In the genomic region with DNA sequence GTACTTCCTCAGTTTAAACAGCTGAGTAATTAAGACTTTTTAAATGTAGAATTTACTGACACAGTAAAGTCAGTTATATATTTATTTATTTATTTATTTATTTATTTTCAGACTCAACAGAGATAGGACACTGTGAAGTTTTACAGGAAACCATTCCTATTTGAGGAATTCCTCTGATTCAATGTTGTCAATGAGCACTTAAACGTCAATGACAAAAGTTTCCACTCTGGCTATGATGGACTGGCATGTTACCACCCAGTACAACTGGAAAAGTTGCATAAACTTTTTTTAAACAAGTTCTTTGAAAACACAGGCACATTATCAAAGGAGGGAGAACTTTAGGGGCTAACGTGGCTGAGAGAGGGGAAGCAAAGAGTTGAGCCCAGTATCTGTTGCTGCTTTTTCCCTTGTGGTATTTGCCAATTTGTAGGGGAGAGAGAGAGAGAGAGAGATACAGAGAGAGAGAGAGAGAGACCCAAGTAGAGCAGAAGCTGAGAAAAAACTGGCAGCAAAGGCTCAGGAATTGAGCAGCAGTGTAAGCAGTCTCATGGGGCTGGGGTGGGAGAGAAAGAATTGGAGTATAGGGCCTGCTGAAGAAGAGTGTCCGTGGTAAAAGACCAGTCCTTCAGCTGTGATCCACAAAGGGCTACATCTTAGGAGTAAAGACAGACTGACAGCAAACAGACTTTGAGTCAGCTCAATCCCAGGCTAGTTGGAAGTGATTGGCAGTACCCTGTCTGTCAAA, we compare ENCODE assay signal across 1 cellular context.
TF ChIP-seq lines count a peak whose summit lies in the region.

No MANE protein-coding gene starts in this region.

TF ChIP-seq in GM23338, 12 proteins besides CTCF, POLR2A, EP300 and RAD21:
- no peak for TF ChIP-seq STAT1 (IDR thresholded peaks at IDR 0.05; ENCODE audit: unreplicated experiment)
- no peak for TF ChIP-seq EZH2 (IDR thresholded peaks at IDR 0.05; ENCODE audit: low read depth, unreplicated experiment)
- TF ChIP-seq POLR2AphosphoS5 (IDR thresholded peaks at IDR 0.05; ENCODE audit: low read depth): no peak
- TF ChIP-seq, protein P1, sequence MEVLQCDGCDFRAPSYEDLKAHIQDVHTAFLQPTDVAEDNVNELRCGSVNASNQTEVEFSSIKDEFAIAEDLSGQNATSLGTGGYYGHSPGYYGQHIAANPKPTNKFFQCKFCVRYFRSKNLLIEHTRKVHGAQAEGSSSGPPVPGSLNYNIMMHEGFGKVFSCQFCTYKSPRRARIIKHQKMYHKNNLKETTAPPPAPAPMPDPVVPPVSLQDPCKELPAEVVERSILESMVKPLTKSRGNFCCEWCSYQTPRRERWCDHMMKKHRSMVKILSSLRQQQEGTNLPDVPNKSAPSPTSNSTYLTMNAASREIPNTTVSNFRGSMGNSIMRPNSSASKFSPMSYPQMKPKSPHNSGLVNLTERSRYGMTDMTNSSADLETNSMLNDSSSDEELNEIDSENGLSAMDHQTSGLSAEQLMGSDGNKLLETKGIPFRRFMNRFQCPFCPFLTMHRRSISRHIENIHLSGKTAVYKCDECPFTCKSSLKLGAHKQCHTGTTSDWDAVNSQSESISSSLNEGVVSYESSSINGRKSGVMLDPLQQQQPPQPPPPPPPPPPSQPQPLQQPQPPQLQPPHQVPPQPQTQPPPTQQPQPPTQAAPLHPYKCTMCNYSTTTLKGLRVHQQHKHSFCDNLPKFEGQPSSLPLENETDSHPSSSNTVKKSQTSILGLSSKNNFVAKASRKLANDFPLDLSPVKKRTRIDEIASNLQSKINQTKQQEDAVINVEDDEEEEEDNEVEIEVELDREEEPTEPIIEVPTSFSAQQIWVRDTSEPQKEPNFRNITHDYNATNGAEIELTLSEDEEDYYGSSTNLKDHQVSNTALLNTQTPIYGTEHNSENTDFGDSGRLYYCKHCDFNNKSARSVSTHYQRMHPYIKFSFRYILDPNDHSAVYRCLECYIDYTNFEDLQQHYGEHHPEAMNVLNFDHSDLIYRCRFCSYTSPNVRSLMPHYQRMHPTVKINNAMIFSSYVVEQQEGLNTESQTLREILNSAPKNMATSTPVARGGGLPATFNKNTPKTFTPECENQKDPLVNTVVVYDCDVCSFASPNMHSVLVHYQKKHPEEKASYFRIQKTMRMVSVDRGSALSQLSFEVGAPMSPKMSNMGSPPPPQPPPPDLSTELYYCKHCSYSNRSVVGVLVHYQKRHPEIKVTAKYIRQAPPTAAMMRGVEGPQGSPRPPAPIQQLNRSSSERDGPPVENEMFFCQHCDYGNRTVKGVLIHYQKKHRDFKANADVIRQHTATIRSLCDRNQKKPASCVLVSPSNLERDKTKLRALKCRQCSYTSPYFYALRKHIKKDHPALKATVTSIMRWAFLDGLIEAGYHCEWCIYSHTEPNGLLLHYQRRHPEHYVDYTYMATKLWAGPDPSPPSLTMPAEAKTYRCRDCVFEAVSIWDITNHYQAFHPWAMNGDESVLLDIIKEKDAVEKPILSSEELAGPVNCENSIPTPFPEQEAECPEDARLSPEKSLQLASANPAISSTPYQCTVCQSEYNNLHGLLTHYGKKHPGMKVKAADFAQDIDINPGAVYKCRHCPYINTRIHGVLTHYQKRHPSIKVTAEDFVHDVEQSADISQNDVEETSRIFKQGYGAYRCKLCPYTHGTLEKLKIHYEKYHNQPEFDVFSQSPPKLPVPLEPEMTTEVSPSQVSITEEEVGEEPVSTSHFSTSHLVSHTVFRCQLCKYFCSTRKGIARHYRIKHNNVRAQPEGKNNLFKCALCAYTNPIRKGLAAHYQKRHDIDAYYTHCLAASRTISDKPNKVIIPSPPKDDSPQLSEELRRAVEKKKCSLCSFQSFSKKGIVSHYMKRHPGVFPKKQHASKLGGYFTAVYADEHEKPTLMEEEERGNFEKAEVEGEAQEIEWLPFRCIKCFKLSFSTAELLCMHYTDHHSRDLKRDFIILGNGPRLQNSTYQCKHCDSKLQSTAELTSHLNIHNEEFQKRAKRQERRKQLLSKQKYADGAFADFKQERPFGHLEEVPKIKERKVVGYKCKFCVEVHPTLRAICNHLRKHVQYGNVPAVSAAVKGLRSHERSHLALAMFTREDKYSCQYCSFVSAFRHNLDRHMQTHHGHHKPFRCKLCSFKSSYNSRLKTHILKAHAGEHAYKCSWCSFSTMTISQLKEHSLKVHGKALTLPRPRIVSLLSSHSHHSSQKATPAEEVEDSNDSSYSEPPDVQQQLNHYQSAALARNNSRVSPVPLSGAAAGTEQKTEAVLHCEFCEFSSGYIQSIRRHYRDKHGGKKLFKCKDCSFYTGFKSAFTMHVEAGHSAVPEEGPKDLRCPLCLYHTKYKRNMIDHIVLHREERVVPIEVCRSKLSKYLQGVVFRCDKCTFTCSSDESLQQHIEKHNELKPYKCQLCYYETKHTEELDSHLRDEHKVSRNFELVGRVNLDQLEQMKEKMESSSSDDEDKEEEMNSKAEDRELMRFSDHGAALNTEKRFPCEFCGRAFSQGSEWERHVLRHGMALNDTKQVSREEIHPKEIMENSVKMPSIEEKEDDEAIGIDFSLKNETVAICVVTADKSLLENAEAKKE (CRISPR knock-in tag; IDR thresholded peaks at IDR 0.05): no peak
- TF ChIP-seq, protein P2, sequence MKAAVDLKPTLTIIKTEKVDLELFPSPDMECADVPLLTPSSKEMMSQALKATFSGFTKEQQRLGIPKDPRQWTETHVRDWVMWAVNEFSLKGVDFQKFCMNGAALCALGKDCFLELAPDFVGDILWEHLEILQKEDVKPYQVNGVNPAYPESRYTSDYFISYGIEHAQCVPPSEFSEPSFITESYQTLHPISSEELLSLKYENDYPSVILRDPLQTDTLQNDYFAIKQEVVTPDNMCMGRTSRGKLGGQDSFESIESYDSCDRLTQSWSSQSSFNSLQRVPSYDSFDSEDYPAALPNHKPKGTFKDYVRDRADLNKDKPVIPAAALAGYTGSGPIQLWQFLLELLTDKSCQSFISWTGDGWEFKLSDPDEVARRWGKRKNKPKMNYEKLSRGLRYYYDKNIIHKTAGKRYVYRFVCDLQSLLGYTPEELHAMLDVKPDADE (IDR thresholded peaks at IDR 0.05): no peak
- TF ChIP-seq JUNB (IDR thresholded peaks at IDR 0.05; ENCODE audit: unreplicated experiment): no peak
- no peak for TF ChIP-seq ZNF331 (CRISPR knock-in tag; IDR thresholded peaks at IDR 0.05; ENCODE audit: low read depth)
- TF ChIP-seq, protein P3, sequence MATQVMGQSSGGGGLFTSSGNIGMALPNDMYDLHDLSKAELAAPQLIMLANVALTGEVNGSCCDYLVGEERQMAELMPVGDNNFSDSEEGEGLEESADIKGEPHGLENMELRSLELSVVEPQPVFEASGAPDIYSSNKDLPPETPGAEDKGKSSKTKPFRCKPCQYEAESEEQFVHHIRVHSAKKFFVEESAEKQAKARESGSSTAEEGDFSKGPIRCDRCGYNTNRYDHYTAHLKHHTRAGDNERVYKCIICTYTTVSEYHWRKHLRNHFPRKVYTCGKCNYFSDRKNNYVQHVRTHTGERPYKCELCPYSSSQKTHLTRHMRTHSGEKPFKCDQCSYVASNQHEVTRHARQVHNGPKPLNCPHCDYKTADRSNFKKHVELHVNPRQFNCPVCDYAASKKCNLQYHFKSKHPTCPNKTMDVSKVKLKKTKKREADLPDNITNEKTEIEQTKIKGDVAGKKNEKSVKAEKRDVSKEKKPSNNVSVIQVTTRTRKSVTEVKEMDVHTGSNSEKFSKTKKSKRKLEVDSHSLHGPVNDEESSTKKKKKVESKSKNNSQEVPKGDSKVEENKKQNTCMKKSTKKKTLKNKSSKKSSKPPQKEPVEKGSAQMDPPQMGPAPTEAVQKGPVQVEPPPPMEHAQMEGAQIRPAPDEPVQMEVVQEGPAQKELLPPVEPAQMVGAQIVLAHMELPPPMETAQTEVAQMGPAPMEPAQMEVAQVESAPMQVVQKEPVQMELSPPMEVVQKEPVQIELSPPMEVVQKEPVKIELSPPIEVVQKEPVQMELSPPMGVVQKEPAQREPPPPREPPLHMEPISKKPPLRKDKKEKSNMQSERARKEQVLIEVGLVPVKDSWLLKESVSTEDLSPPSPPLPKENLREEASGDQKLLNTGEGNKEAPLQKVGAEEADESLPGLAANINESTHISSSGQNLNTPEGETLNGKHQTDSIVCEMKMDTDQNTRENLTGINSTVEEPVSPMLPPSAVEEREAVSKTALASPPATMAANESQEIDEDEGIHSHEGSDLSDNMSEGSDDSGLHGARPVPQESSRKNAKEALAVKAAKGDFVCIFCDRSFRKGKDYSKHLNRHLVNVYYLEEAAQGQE (IDR thresholded peaks at IDR 0.05; ENCODE audit: unreplicated experiment): no peak
- TF ChIP-seq CREB1 (CRISPR knock-in tag; IDR thresholded peaks at IDR 0.05; ENCODE audit: low read depth): no peak
- TF ChIP-seq NANOG (IDR thresholded peaks at IDR 0.05; ENCODE audit: borderline replicate concordance): no peak
- TF ChIP-seq ZNF114 (CRISPR knock-in tag; IDR thresholded peaks at IDR 0.05): no peak
- TF ChIP-seq EZH2phosphoT487 (IDR thresholded peaks at IDR 0.05; ENCODE audit: unreplicated experiment): no peak
TF ChIP-seq in GM23338: peak in this region for 0.
